In the genomic region with DNA sequence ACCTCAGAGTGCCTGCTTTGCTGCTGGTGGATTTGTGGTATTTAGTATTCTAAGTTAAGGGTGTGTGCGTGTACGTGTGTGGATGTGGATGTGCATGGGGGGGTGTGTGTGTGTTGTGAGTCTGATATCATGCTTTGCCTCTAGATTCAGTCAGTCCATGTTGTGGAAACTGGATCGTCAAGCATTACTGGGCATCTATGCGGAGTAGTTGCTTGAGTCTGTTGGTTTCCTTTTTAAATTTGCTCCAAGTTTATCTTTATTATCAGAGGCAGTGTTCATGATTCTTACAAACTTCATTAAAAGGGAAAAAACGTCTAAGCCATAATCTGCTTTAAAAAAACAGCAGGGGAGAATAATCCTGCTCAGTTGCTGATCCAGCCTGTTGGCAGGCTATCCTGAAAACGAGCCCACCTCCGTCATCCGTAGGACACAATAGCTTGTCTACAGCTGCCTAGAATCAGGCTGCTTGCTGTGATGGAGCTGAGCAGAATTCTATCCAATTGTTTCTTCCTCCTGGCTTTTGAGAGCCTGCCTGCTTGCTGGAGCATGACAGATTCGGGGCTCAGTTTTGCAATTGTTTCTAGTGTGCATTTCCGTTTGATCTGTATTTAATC, we compare ENCODE assay signal across 12 cellular contexts. TPM values are rescaled to one million over a fixed set of nuclear protein-coding genes. Genes with fewer than 3 reads are reported as not detected.
DNase-seq lines count a peak whose midpoint lies in the region; ATAC-seq and TF ChIP-seq lines count a peak whose summit lies in the region.
"Had no signal": no experiment of that assay in that cellular context is flagged by ENCODE, and none has a peak within 500 bp of the region (broad histone marks: within the 10 kb centered on the region; RNA-seq: fewer than 3 reads in every experiment).

No MANE protein-coding gene starts in this region.

- H4K20me1 ChIP-seq in Loucy (ENCODE audit: insufficient read depth, low read length, poor library complexity, severe bottlenecking), result peaks cover 8% of the 10 kb centered on the region

- peaks cover 6% of the 10 kb centered on the region for H3K27me3 Mint-ChIP-seq in activated CD8-positive, alpha-beta T cell treated with anti-CD3 and anti-CD28 coated beads for 36 hours

- peaks cover 59% of the 10 kb centered on the region for H3K4me1 Mint-ChIP-seq in activated CD8-positive, alpha-beta T cell treated with anti-CD3 and anti-CD28 coated beads for 36 hours (ENCODE audit: low read depth)

- TF ChIP-seq POLR2A in right lobe of liver (IDR thresholded peaks at IDR 0.05), result no peak

- no peaks in the 10 kb centered on the region for H3K36me3 Mint-ChIP-seq in activated CD8-positive, alpha-beta T cell treated with anti-CD3 and anti-CD28 coated beads for 36 hours (ENCODE audit: low read depth)
- H3K36me3 Mint-ChIP-seq: CD4-positive, alpha-beta memory T cell had no signal

- H3K27me3 ChIP-seq in Loucy (ENCODE audit: insufficient read depth, low read length, poor library complexity, severe bottlenecking) (no peaks in the 10 kb centered on the region), WERI-Rb-1 (ENCODE audit: insufficient read depth, low read depth, severe bottlenecking) (peaks cover 3% of the 10 kb centered on the region), right lobe of liver (no peaks in the 10 kb centered on the region)

- CTCF ChIA-PET in activated CD8-positive, alpha-beta T cell treated with anti-CD3 and anti-CD28 coated beads for 36 hours (lab: Charles Lee), result interaction anchor here (0.7 kb wide), 1 partner anchor 374 kb away, joined by 3 read pairs; no protein-coding TSS in a partner anchor

- POLR2A ChIA-PET in activated CD8-positive, alpha-beta T cell treated with anti-CD3 and anti-CD28 coated beads for 36 hours (lab: Charles Lee), result no interaction called here

- H3K9me3 ChIP-seq in Loucy (ENCODE audit: insufficient read depth, low read depth, low read length) (no peaks in the 10 kb centered on the region), WERI-Rb-1 (ENCODE audit: severe bottlenecking) (no peaks in the 10 kb centered on the region), right lobe of liver (no peaks in the 10 kb centered on the region)

- intact Hi-C loops in activated CD8-positive, alpha-beta T cell treated with anti-CD3 and anti-CD28 coated beads for 36 hours (cut with micrococcal nuclease), result no loop called here
- intact Hi-C loops in right lobe of liver (cut with DNase I), result no loop called here

- peak overlapping the region; percentile 62 for H3K4me3 ChIP-seq in Loucy (ENCODE audit: low read length, poor library complexity, severe bottlenecking)
- H3K4me3 ChIP-seq in WERI-Rb-1 (ENCODE audit: low read depth, low read length), result no peak overlapping the region
- no peak overlapping the region for H3K4me3 ChIP-seq in right lobe of liver

- no peaks in the 10 kb centered on the region for H3K9me3 Mint-ChIP-seq in activated CD8-positive, alpha-beta T cell treated with anti-CD3 and anti-CD28 coated beads for 36 hours
- H3K9me3 Mint-ChIP-seq: CD4-positive, alpha-beta memory T cell; HFFc6; T-helper 1 cell treated with Interleukin-12 subunit alpha and Interleukin-12 subunit beta and Interleukin-4 antibody, amounts not matched to agents 30 μg/mL and 1 μg/mL, for 36 hours had no signal

- peaks cover 87% of the 10 kb centered on the region for H3K79me2 ChIP-seq in Loucy (ENCODE audit: insufficient read depth, low read length)

- H3K4me1 ChIP-seq in Loucy (ENCODE audit: insufficient read depth, low read length, poor library complexity, severe bottlenecking) (peaks cover 90% of the 10 kb centered on the region), right lobe of liver (no peaks in the 10 kb centered on the region)

- H3K36me3 ChIP-seq in Loucy (ENCODE audit: insufficient read depth, low read length) (no peaks in the 10 kb centered on the region), WERI-Rb-1 (no peaks in the 10 kb centered on the region), right lobe of liver (no peaks in the 10 kb centered on the region)

- H3K27ac ChIP-seq in WERI-Rb-1 (no peak overlapping the region), right lobe of liver (no peak overlapping the region)

- TF ChIP-seq CTCF in Loucy (conservative IDR thresholded peaks at IDR 0.05; ENCODE audit: low read length), result no peak
- no peak for TF ChIP-seq CTCF in WERI-Rb-1 (IDR thresholded peaks at IDR 0.05; ENCODE audit: low read depth, low read length)
- no peak for TF ChIP-seq CTCF in activated CD8-positive, alpha-beta T cell treated with anti-CD3 and anti-CD28 coated beads for 36 hours (IDR thresholded peaks at IDR 0.05)
- TF ChIP-seq CTCF in right lobe of liver (IDR thresholded peaks at IDR 0.05), result no peak

- ATAC-seq in left lobe of liver (no peak), HG03159 (IDR thresholded peaks at IDR 0.05; ENCODE audit: unreplicated experiment) (no peak), right lobe of liver (no peak)
- ATAC-seq in activated CD4-positive, CD25-positive, alpha-beta regulatory T cell treated with anti-CD3 and anti-CD28 coated beads, Interleukin-2, amount 50 U/mL, for 24 hours, result no peak
- ATAC-seq in activated CD8-positive, alpha-beta T cell treated with anti-CD3 and anti-CD28 coated beads for 36 hours, result no peak

- H3K9ac ChIP-seq in Loucy (ENCODE audit: low read depth, low read length, poor library complexity, severe bottlenecking), result peak overlapping the region; percentile 52

- H3K9me2 ChIP-seq in Loucy (replicated peaks; ENCODE audit: low read depth, low read length), result no peaks in the 10 kb centered on the region

- no peak overlapping the region for H3K27ac Mint-ChIP-seq in activated CD8-positive, alpha-beta T cell treated with anti-CD3 and anti-CD28 coated beads for 36 hours
- H3K27ac Mint-ChIP-seq: CD4-positive, alpha-beta memory T cell; HFFc6; T-helper 1 cell treated with Interleukin-12 subunit alpha and Interleukin-12 subunit beta and Interleukin-4 antibody, amounts not matched to agents 30 μg/mL and 1 μg/mL, for 36 hours had no signal

- whole genome bisulfite sequencing in right lobe of liver (ENCODE audit: insufficient coverage, low coverage, low lambda C conversion rate, missing lambda C conversion rate), result 38% methylated on average over 10 of the region's 10 CpGs

- no peak overlapping the region for H3K4me3 Mint-ChIP-seq in activated CD8-positive, alpha-beta T cell treated with anti-CD3 and anti-CD28 coated beads for 36 hours
- H3K4me3 Mint-ChIP-seq: CD4-positive, alpha-beta memory T cell; HFFc6; T-helper 1 cell treated with Interleukin-12 subunit alpha and Interleukin-12 subunit beta and Interleukin-4 antibody, amounts not matched to agents 30 μg/mL and 1 μg/mL, for 36 hours had no signal

- peak overlapping the region; percentile 80 for H3K4me2 ChIP-seq in Loucy (ENCODE audit: low read depth, low read length, poor library complexity, severe bottlenecking)

- peaks cover 6% of the 10 kb centered on the region; the same call in 1 of the 2 replicates for H3F3A ChIP-seq in Loucy (ENCODE audit: low read depth)

- DNase-seq in COLO668 (lab: John Stamatoyannopoulos, UW; ENCODE audit: unreplicated experiment), result peak; percentile 61
- peak; percentile 87 for DNase-seq in WERI-Rb-1
- peak; percentile 5 for DNase-seq in left lobe of liver (ENCODE audit: low spot score)
- DNase-seq in activated CD8-positive, alpha-beta T cell treated with anti-CD3 and anti-CD28 coated beads for 36 hours, result no peak
- no peak for DNase-seq in right lobe of liver
- DNase-seq: CD4-positive, alpha-beta memory T cell; HFFc6 had no signal

- no peak overlapping the region for H2AFZ ChIP-seq in Loucy (ENCODE audit: low read length)

RNA-seq across cellular contexts. Expression of gene SH3RF3, which starts 6.7 kb away (rescaled TPM):
- 1.1 TPM for total RNA-seq in left lobe of liver
- 1 to 10 TPM; 1.9 to 2.3 TPM for total RNA-seq in activated CD8-positive, alpha-beta T cell treated with anti-CD3 and anti-CD28 coated beads for 36 hours
- total RNA-seq in right lobe of liver, result 1 to 10 TPM in 4 of 6 experiments, under 1 TPM in 2; 0.68 to 1.6 (median 1.2) TPM
- total RNA-seq: OCI-LY7 had no signal

Comparison
In these comparisons a context has a peak if more than half of its experiments do, and no peak if none do; other contexts are left out.
1. DNase-seq: peak in COLO668 (single experiment), WERI-Rb-1 (single experiment) and left lobe of liver (single experiment); none in activated CD8-positive, alpha-beta T cell treated with anti-CD3 and anti-CD28 coated beads for 36 hours (single experiment) and right lobe of liver (0 of 3).